In genomic region chr12:13583630-13584029, GRCh38 we compare ENCODE assay signal across 2 cellular contexts.
TF ChIP-seq lines count a peak whose summit lies in the region.

No MANE protein-coding gene starts in this region.

TF ChIP-seq in GM23338, 12 proteins besides CTCF, POLR2A, EP300 and RAD21 (continued from another document):
- no peak for TF ChIP-seq REST (IDR thresholded peaks at IDR 0.05; ENCODE audit: unreplicated experiment)
- no peak for TF ChIP-seq POLR2AphosphoS5 (IDR thresholded peaks at IDR 0.05; ENCODE audit: low read depth)
- TF ChIP-seq STAT1 (IDR thresholded peaks at IDR 0.05; ENCODE audit: unreplicated experiment) = no peak
- TF ChIP-seq, protein P1, sequence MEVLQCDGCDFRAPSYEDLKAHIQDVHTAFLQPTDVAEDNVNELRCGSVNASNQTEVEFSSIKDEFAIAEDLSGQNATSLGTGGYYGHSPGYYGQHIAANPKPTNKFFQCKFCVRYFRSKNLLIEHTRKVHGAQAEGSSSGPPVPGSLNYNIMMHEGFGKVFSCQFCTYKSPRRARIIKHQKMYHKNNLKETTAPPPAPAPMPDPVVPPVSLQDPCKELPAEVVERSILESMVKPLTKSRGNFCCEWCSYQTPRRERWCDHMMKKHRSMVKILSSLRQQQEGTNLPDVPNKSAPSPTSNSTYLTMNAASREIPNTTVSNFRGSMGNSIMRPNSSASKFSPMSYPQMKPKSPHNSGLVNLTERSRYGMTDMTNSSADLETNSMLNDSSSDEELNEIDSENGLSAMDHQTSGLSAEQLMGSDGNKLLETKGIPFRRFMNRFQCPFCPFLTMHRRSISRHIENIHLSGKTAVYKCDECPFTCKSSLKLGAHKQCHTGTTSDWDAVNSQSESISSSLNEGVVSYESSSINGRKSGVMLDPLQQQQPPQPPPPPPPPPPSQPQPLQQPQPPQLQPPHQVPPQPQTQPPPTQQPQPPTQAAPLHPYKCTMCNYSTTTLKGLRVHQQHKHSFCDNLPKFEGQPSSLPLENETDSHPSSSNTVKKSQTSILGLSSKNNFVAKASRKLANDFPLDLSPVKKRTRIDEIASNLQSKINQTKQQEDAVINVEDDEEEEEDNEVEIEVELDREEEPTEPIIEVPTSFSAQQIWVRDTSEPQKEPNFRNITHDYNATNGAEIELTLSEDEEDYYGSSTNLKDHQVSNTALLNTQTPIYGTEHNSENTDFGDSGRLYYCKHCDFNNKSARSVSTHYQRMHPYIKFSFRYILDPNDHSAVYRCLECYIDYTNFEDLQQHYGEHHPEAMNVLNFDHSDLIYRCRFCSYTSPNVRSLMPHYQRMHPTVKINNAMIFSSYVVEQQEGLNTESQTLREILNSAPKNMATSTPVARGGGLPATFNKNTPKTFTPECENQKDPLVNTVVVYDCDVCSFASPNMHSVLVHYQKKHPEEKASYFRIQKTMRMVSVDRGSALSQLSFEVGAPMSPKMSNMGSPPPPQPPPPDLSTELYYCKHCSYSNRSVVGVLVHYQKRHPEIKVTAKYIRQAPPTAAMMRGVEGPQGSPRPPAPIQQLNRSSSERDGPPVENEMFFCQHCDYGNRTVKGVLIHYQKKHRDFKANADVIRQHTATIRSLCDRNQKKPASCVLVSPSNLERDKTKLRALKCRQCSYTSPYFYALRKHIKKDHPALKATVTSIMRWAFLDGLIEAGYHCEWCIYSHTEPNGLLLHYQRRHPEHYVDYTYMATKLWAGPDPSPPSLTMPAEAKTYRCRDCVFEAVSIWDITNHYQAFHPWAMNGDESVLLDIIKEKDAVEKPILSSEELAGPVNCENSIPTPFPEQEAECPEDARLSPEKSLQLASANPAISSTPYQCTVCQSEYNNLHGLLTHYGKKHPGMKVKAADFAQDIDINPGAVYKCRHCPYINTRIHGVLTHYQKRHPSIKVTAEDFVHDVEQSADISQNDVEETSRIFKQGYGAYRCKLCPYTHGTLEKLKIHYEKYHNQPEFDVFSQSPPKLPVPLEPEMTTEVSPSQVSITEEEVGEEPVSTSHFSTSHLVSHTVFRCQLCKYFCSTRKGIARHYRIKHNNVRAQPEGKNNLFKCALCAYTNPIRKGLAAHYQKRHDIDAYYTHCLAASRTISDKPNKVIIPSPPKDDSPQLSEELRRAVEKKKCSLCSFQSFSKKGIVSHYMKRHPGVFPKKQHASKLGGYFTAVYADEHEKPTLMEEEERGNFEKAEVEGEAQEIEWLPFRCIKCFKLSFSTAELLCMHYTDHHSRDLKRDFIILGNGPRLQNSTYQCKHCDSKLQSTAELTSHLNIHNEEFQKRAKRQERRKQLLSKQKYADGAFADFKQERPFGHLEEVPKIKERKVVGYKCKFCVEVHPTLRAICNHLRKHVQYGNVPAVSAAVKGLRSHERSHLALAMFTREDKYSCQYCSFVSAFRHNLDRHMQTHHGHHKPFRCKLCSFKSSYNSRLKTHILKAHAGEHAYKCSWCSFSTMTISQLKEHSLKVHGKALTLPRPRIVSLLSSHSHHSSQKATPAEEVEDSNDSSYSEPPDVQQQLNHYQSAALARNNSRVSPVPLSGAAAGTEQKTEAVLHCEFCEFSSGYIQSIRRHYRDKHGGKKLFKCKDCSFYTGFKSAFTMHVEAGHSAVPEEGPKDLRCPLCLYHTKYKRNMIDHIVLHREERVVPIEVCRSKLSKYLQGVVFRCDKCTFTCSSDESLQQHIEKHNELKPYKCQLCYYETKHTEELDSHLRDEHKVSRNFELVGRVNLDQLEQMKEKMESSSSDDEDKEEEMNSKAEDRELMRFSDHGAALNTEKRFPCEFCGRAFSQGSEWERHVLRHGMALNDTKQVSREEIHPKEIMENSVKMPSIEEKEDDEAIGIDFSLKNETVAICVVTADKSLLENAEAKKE (CRISPR knock-in tag; IDR thresholded peaks at IDR 0.05) = no peak
- TF ChIP-seq CREB1 (CRISPR knock-in tag; IDR thresholded peaks at IDR 0.05; ENCODE audit: low read depth) = no peak

TF ChIP-seq in WTC11, 78 proteins besides CTCF, POLR2A, EP300 and RAD21 (continued from another document):
- TF ChIP-seq ZNF532 (CRISPR knock-in tag; IDR thresholded peaks at IDR 0.05; ENCODE audit: borderline replicate concordance) (no peak), HMGA2 (CRISPR knock-in tag; IDR thresholded peaks at IDR 0.05) (no peak), TCF7 (CRISPR knock-in tag; IDR thresholded peaks at IDR 0.05; ENCODE audit: low read depth) (no peak), ZBTB21 (CRISPR knock-in tag; IDR thresholded peaks at IDR 0.05; ENCODE audit: borderline replicate concordance) (no peak), JUN (CRISPR knock-in tag; IDR thresholded peaks at IDR 0.05) (no peak), JAZF1 (CRISPR knock-in tag; IDR thresholded peaks at IDR 0.05) (no peak), TP53 (CRISPR knock-in tag; IDR thresholded peaks at IDR 0.05) (no peak), E2F1 (CRISPR knock-in tag; IDR thresholded peaks at IDR 0.05) (no peak), MLX (CRISPR knock-in tag; IDR thresholded peaks at IDR 0.05) (no peak), ATF1 (CRISPR knock-in tag; IDR thresholded peaks at IDR 0.05) (no peak)
- TF ChIP-seq, protein P2, sequence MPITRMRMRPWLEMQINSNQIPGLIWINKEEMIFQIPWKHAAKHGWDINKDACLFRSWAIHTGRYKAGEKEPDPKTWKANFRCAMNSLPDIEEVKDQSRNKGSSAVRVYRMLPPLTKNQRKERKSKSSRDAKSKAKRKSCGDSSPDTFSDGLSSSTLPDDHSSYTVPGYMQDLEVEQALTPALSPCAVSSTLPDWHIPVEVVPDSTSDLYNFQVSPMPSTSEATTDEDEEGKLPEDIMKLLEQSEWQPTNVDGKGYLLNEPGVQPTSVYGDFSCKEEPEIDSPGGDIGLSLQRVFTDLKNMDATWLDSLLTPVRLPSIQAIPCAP (CRISPR knock-in tag; IDR thresholded peaks at IDR 0.05) = no peak
- TF ChIP-seq, protein P3, sequence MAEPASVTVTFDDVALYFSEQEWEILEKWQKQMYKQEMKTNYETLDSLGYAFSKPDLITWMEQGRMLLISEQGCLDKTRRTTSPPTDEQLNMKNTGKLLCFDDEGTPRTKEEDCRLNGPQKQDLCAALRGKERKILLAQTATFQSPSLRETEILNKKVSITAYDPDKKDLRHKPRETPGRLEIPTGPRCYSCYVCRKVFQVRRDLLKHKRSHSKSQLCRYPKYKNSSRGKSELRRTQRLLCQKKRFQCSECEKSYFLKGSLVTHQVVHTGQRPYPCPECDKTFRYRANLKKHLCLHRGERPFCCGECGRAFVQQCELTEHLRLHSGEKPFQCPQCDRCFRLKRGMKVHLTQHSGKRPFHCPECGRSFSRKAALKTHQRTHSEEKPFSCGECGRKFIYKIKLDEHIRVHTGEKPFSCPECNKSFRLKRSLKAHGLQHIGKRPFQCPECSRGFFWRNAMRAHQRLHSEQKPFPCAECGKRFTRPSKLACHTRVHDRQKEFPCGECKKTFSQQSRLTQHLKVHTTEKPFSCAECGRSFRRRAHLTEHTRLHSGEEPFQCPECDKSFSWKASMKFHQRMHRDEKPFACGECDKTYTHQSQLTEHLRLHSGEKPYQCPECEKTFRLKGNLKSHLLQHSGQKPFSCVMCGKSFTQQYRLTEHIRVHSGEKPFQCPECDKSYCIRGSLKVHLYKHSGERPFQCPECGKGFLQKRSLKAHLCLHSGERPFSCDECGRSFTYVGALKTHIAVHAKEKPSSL (CRISPR knock-in tag; conservative IDR thresholded peaks at IDR 0.05) = no peak
- TF ChIP-seq, protein P4, sequence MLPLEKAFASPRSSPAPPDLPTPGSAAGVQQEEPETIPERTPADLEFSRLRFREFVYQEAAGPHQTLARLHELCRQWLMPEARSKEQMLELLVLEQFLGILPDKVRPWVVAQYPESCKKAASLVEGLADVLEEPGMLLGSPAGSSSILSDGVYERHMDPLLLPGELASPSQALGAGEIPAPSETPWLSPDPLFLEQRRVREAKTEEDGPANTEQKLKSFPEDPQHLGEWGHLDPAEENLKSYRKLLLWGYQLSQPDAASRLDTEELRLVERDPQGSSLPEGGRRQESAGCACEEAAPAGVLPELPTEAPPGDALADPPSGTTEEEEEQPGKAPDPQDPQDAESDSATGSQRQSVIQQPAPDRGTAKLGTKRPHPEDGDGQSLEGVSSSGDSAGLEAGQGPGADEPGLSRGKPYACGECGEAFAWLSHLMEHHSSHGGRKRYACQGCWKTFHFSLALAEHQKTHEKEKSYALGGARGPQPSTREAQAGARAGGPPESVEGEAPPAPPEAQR (CRISPR knock-in tag; IDR thresholded peaks at IDR 0.05) = no peak
- TF ChIP-seq, protein P5, sequence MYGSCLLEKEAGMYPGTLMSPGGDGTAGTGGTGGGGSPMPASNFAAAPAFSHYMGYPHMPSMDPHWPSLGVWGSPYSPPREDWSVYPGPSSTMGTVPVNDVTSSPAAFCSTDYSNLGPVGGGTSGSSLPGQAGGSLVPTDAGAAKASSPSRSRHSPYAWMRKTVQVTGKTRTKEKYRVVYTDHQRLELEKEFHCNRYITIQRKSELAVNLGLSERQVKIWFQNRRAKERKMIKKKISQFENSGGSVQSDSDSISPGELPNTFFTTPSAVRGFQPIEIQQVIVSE (CRISPR knock-in tag; IDR thresholded peaks at IDR 0.05; ENCODE audit: borderline replicate concordance) = no peak
- TF ChIP-seq, protein P6, sequence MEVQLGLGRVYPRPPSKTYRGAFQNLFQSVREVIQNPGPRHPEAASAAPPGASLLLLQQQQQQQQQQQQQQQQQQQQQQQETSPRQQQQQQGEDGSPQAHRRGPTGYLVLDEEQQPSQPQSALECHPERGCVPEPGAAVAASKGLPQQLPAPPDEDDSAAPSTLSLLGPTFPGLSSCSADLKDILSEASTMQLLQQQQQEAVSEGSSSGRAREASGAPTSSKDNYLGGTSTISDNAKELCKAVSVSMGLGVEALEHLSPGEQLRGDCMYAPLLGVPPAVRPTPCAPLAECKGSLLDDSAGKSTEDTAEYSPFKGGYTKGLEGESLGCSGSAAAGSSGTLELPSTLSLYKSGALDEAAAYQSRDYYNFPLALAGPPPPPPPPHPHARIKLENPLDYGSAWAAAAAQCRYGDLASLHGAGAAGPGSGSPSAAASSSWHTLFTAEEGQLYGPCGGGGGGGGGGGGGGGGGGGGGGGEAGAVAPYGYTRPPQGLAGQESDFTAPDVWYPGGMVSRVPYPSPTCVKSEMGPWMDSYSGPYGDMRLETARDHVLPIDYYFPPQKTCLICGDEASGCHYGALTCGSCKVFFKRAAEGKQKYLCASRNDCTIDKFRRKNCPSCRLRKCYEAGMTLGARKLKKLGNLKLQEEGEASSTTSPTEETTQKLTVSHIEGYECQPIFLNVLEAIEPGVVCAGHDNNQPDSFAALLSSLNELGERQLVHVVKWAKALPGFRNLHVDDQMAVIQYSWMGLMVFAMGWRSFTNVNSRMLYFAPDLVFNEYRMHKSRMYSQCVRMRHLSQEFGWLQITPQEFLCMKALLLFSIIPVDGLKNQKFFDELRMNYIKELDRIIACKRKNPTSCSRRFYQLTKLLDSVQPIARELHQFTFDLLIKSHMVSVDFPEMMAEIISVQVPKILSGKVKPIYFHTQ (CRISPR knock-in tag; IDR thresholded peaks at IDR 0.05) = no peak
TF ChIP-seq in WTC11: peak in this region for 0.
